ENCODE assay signal across 2 cellular contexts in genomic region chr12:7905600-7906125, GRCh38.
A peak's percentile ranks its signal among the peaks of the same experiment; 100 is the strongest.
TF ChIP-seq lines count a peak whose summit lies in the region.
"Not testable (repeated sequence)": the region's sequence is repeated elsewhere in the genome, so short reads cannot be mapped to it uniquely, and the experiment has no call there.

No MANE protein-coding gene starts in this region.

TF ChIP-seq in GM23338, 12 proteins besides CTCF, POLR2A, EP300 and RAD21:
- 0 out of 2 replicates have a peak, but pooled peaks have one; percentile 14 for TF ChIP-seq CREB1 (CRISPR knock-in tag; IDR thresholded peaks at IDR 0.05; ENCODE audit: low read depth)
TF ChIP-seq in GM23338: peak in this region for 1; not testable (repeated sequence) for 11.

TF ChIP-seq in HepG2, 621 proteins besides CTCF, POLR2A, EP300 and RAD21 (continues in another document):
- TF ChIP-seq IKZF5 (CRISPR knock-in tag; IDR thresholded peaks at IDR 0.05) (0 out of 2 replicates have a peak, but pooled peaks have one; percentile 22), FOXP1 (CRISPR knock-in tag; IDR thresholded peaks at IDR 0.05) (peak; percentile 42; the same call in 1 of the 2 replicates), ZNF615 (CRISPR knock-in tag; IDR thresholded peaks at IDR 0.05; ENCODE audit: borderline replicate concordance) (0 out of 2 replicates have a peak, but pooled peaks have one; percentile 44), RCOR2 (CRISPR knock-in tag; IDR thresholded peaks at IDR 0.05) (0 out of 2 replicates have a peak, but pooled peaks have one; percentile 15), RERE (CRISPR knock-in tag; IDR thresholded peaks at IDR 0.05; ENCODE audit: low read depth) (peak; percentile 62; the same call in 1 of the 2 replicates), SOX6 (CRISPR knock-in tag; IDR thresholded peaks at IDR 0.05) (peak; percentile 64), FOXO1 (CRISPR knock-in tag; IDR thresholded peaks at IDR 0.05) (peak; percentile 51), ZNF331 (CRISPR knock-in tag; IDR thresholded peaks at IDR 0.05) (peak; percentile 34; the same call in 1 of the 2 replicates), ETV5 (CRISPR knock-in tag; IDR thresholded peaks at IDR 0.05; ENCODE audit: borderline replicate concordance) (peak; percentile 81), ZGPAT (CRISPR knock-in tag; IDR thresholded peaks at IDR 0.05) (0 out of 2 replicates have a peak, but pooled peaks have one; percentile 36), NR2F1 (CRISPR knock-in tag; IDR thresholded peaks at IDR 0.05) (peak in 1 of 2 experiments; percentile 78; a peak in 2 of 4 replicates), FOXA3 (CRISPR knock-in tag; IDR thresholded peaks at IDR 0.05) (peak; percentile 83), BCL6 (CRISPR knock-in tag; IDR thresholded peaks at IDR 0.05) (peak; percentile 82), NR2F2 (IDR thresholded peaks at IDR 0.05; ENCODE audit: borderline replicate concordance, low read depth) (peak; percentile 52; the same call in 1 of the 2 replicates), HNF1A (CRISPR knock-in tag; IDR thresholded peaks at IDR 0.05; ENCODE audit: borderline replicate concordance) (peak; percentile 46; the same call in 1 of the 2 replicates), ZNF609 (CRISPR knock-in tag; IDR thresholded peaks at IDR 0.05; ENCODE audit: borderline replicate concordance) (0 out of 2 replicates have a peak, but pooled peaks have one; percentile 19), HMG20A (CRISPR knock-in tag; IDR thresholded peaks at IDR 0.05; ENCODE audit: borderline replicate concordance) (peak; percentile 77), SAP130 (CRISPR knock-in tag; IDR thresholded peaks at IDR 0.05; ENCODE audit: low read depth) (peak; percentile 38; the same call in 1 of the 2 replicates), ZNF629 (CRISPR knock-in tag; conservative IDR thresholded peaks at IDR 0.05) (0 out of 2 replicates have a peak, but pooled peaks have one; percentile 7), ZBTB10 (CRISPR knock-in tag; IDR thresholded peaks at IDR 0.05; ENCODE audit: borderline replicate concordance) (peak; percentile 93; the same call in 1 of the 2 replicates), FOSL2 (CRISPR knock-in tag; IDR thresholded peaks at IDR 0.05) (peak; percentile 58), SKIL (CRISPR knock-in tag; IDR thresholded peaks at IDR 0.05; ENCODE audit: borderline replicate concordance) (peak; percentile 57; the same call in 1 of the 2 replicates), FOXK1 (CRISPR knock-in tag; IDR thresholded peaks at IDR 0.05; ENCODE audit: borderline replicate concordance, low read depth) (peak; percentile 30; the same call in 1 of the 2 replicates), NFIC (IDR thresholded peaks at IDR 0.05; ENCODE audit: low read length) (peak; percentile 42; the same call in 1 of the 2 replicates), MIXL1 (CRISPR knock-in tag; IDR thresholded peaks at IDR 0.05) (peak; percentile 78), FOXJ3 (CRISPR knock-in tag; IDR thresholded peaks at IDR 0.05; ENCODE audit: borderline replicate concordance) (peak; percentile 42; the same call in 1 of the 2 replicates), GATAD1 (CRISPR knock-in tag; IDR thresholded peaks at IDR 0.05) (0 out of 2 replicates have a peak, but pooled peaks have one; percentile 23), TEAD3 (CRISPR knock-in tag; optimal IDR thresholded peaks at IDR 0.05; ENCODE audit: borderline replicate concordance) (peak; percentile 16), PHF21A (CRISPR knock-in tag; IDR thresholded peaks at IDR 0.05) (0 out of 2 replicates have a peak, but pooled peaks have one; percentile 51)
- not testable (repeated sequence) for TF ChIP-seq FOXP1 (IDR thresholded peaks at IDR 0.05); SOX6 (IDR thresholded peaks at IDR 0.05); HNF1A (IDR thresholded peaks at IDR 0.05; ENCODE audit: low read depth)
